ENCODE assay signal across 14 cellular contexts in the genomic region with DNA sequence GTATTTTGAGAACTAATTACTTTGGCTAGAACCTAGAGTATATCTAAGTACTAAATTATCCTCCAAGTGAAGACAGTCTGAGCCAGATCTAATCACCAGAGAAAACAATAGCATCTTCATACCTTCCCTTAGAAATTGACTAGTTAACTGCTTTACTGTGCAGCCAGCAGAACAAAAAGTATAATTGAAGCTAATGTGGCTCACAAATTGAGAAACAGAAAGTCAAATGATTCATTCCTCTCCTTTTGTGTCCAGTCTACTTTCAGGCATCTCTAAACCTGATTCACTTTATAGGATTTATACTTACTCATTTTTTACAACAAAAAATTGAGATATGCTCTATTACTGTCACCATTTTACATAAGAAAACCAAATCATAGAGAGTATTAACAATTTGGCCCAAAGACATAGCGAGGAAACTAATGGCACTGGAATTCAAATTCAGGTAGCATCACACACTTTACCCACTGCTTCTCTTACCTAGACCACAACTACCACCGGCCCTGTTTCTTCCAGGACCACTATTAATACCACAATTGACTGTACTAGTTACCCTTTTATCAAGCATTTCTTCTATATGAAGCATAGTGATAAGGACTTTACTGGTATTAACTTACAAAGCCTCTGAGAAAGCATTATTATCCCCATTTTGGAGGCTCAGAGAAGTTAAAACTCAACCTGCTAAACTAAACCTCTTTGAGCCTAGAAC.
DNase-seq lines count a peak whose midpoint lies in the region; ATAC-seq and TF ChIP-seq lines count a peak whose summit lies in the region.
"Had no signal": no experiment of that assay in that cellular context is flagged by ENCODE, and none has a peak within 500 bp of the region (broad histone marks: within the 10 kb centered on the region; RNA-seq: fewer than 3 reads in every experiment).

No MANE protein-coding gene starts in this region.

- no peaks in the 10 kb centered on the region for H3K36me3 Mint-ChIP-seq in CD8-positive, alpha-beta memory T cell
- H3K36me3 Mint-ChIP-seq in activated naive CD8-positive, alpha-beta T cell treated with anti-CD3 and anti-CD28 coated beads for 36 hours = no peaks in the 10 kb centered on the region

- no peak overlapping the region for H3K27ac ChIP-seq in RWPE2 (ENCODE audit: poor library complexity, severe bottlenecking)
- H3K27ac ChIP-seq in CD8-positive, alpha-beta memory T cell (ENCODE audit: low read depth, low read length) = no peak overlapping the region

- CTCF ChIA-PET in CD8-positive, alpha-beta memory T cell (lab: Charles Lee) = no interaction called here

- H3K9me3 Mint-ChIP-seq in CD8-positive, alpha-beta memory T cell = peaks cover 1 to 21% (median 9%) of the 10 kb centered on the region in 5 donors
- peaks cover 1% of the 10 kb centered on the region for H3K9me3 Mint-ChIP-seq in activated naive CD8-positive, alpha-beta T cell treated with anti-CD3 and anti-CD28 coated beads for 36 hours

- no peaks in the 10 kb centered on the region for H3K36me3 ChIP-seq in RWPE2 (ENCODE audit: low read depth)
- H3K36me3 ChIP-seq in CD8-positive, alpha-beta memory T cell (ENCODE audit: insufficient read depth, low read length) = no peaks in the 10 kb centered on the region

- H3K4me3 ChIP-seq in RWPE2 (ENCODE audit: severe bottlenecking) = no peak overlapping the region
- no peak overlapping the region for H3K4me3 ChIP-seq in CD8-positive, alpha-beta memory T cell (ENCODE audit: low read length)

- H3K27ac Mint-ChIP-seq in CD8-positive, alpha-beta memory T cell = no peak overlapping the region
- no peak overlapping the region for H3K27ac Mint-ChIP-seq in activated naive CD8-positive, alpha-beta T cell treated with anti-CD3 and anti-CD28 coated beads for 36 hours
- H3K27ac Mint-ChIP-seq: activated naive CD8-positive, alpha-beta T cell treated with anti-CD3 and anti-CD28 coated beads, Interleukin-2, amount 50 U/mL, for 24 hours; activated T-cell treated with anti-CD3 and anti-CD28 coated beads, Interleukin-2, amount 50 U/mL, for 24 hours had no signal

- H3K4me1 ChIP-seq in RWPE2 (ENCODE audit: insufficient read depth, poor library complexity, severe bottlenecking) = no peaks in the 10 kb centered on the region
- H3K4me1 ChIP-seq in CD8-positive, alpha-beta memory T cell (ENCODE audit: insufficient read depth, low read length) = no peaks in the 10 kb centered on the region

- H3K9me3 ChIP-seq in RWPE2 (ENCODE audit: severe bottlenecking) = no peaks in the 10 kb centered on the region
- H3K9me3 ChIP-seq in CD8-positive, alpha-beta memory T cell (ENCODE audit: low read length) = no peaks in the 10 kb centered on the region

- POLR2A ChIA-PET in CD8-positive, alpha-beta memory T cell (lab: Charles Lee) = no interaction called here

- no peak overlapping the region for H3K4me3 Mint-ChIP-seq in CD8-positive, alpha-beta memory T cell
- no peak overlapping the region for H3K4me3 Mint-ChIP-seq in activated naive CD8-positive, alpha-beta T cell treated with anti-CD3 and anti-CD28 coated beads for 36 hours
- H3K4me3 Mint-ChIP-seq: activated naive CD8-positive, alpha-beta T cell treated with anti-CD3 and anti-CD28 coated beads, Interleukin-2, amount 50 U/mL, for 24 hours; activated T-cell treated with anti-CD3 and anti-CD28 coated beads, Interleukin-2, amount 50 U/mL, for 24 hours had no signal

- no peaks in the 10 kb centered on the region for H3K4me1 Mint-ChIP-seq in CD8-positive, alpha-beta memory T cell
- H3K4me1 Mint-ChIP-seq in activated naive CD8-positive, alpha-beta T cell treated with anti-CD3 and anti-CD28 coated beads for 36 hours = no peaks in the 10 kb centered on the region

- no peaks in the 10 kb centered on the region for H3K27me3 Mint-ChIP-seq in CD8-positive, alpha-beta memory T cell
- no peaks in the 10 kb centered on the region for H3K27me3 Mint-ChIP-seq in activated naive CD8-positive, alpha-beta T cell treated with anti-CD3 and anti-CD28 coated beads for 36 hours
- H3K27me3 Mint-ChIP-seq: activated naive CD8-positive, alpha-beta T cell treated with anti-CD3 and anti-CD28 coated beads, Interleukin-2, amount 50 U/mL, for 24 hours; activated T-cell treated with anti-CD3 and anti-CD28 coated beads, Interleukin-2, amount 50 U/mL, for 24 hours had no signal

- no peak for DNase-seq in RWPE2 (ENCODE audit: low spot score)
- DNase-seq in CD8-positive, alpha-beta memory T cell = no peak
- no peak for DNase-seq in DMS53 (lab: John Stamatoyannopoulos, UW)
- no peak for DNase-seq in activated naive CD8-positive, alpha-beta T cell treated with anti-CD3 and anti-CD28 coated beads for 36 hours
- no peak for DNase-seq in NCI-H2107 (lab: John Stamatoyannopoulos, UW)
- DNase-seq: activated CD4-positive, alpha-beta T cell treated with anti-CD3 and anti-CD28 coated beads for 48 hours; activated naive CD8-positive, alpha-beta T cell treated with anti-CD3 and anti-CD28 coated beads, Interleukin-2, amount 50 U/mL, for 24 hours; activated T-cell treated with anti-CD3 and anti-CD28 coated beads, Interleukin-2, amount 50 U/mL, for 24 hours; caudate nucleus; SHP77; stimulated activated CD4-positive, alpha-beta T cell treated with anti-CD3 and anti-CD28 coated beads, Interleukin-1b, Interleukin-23, amount 100 ng/mL, for 48 hours had no signal

- TF ChIP-seq CTCF in RWPE2 (IDR thresholded peaks at IDR 0.05; ENCODE audit: poor library complexity, severe bottlenecking) = no peak

- ATAC-seq in GM18867 (IDR thresholded peaks at IDR 0.05; ENCODE audit: unreplicated experiment) = peak; percentile 43
- ATAC-seq in GM21515 (IDR thresholded peaks at IDR 0.05; ENCODE audit: unreplicated experiment) = peak; percentile 39
- ATAC-seq in HG02943 (IDR thresholded peaks at IDR 0.05; ENCODE audit: low read depth, unreplicated experiment) = peak; percentile 51
- 0 out of 3 replicates have a peak, but pooled peaks have one; percentile 17 for ATAC-seq in RWPE2 (ENCODE audit: low read depth)
- ATAC-seq: activated naive CD8-positive, alpha-beta T cell treated with anti-CD3 and anti-CD28 coated beads, Interleukin-2, amount 50 U/mL, for 24 hours had no signal

- no peaks in the 10 kb centered on the region for H3K27me3 ChIP-seq in RWPE2 (ENCODE audit: insufficient read depth, poor library complexity, severe bottlenecking)
- H3K27me3 ChIP-seq in CD8-positive, alpha-beta memory T cell (ENCODE audit: insufficient read depth, low read length, poor library complexity, severe bottlenecking) = no peaks in the 10 kb centered on the region
